Comparison of ENCODE assay signal across 2 cellular contexts in genomic region chr19:13797058-13797440, GRCh38.
TF ChIP-seq lines count a peak whose summit lies in the region.

No MANE protein-coding gene starts in this region.

TF ChIP-seq in SK-N-SH, 30 proteins besides CTCF, POLR2A, EP300 and RAD21 (continued from another document):
- TF ChIP-seq RXRA (IDR thresholded peaks at IDR 0.05; ENCODE audit: borderline replicate concordance, low read depth): no peak
- TF ChIP-seq TEAD4 (IDR thresholded peaks at IDR 0.05; ENCODE audit: borderline replicate concordance, insufficient read depth): no peak
- TF ChIP-seq MEF2A (IDR thresholded peaks at IDR 0.05; ENCODE audit: borderline replicate concordance, low read depth): no peak
- no peak for TF ChIP-seq TAF1 (IDR thresholded peaks at IDR 0.05; ENCODE audit: borderline replicate concordance, low read depth, low read length)
- no peak for TF ChIP-seq YY1 (IDR thresholded peaks at IDR 0.05; ENCODE audit: low read depth)

TF ChIP-seq in SK-N-SH treated with all-trans-retinoic acid at 6 μM for 48 hours, 23 proteins besides CTCF, POLR2A, EP300 and RAD21 (continued from another document):
- TF ChIP-seq PATZ1 (CRISPR knock-in tag; IDR thresholded peaks at IDR 0.05; ENCODE audit: borderline replicate concordance): no peak
TF ChIP-seq in SK-N-SH treated with all-trans-retinoic acid at 6 μM for 48 hours: peak in this region for 0.
